In genomic region chr20:23340524-23340923, GRCh38 we compare ENCODE assay signal across 1 cellular context.
TF ChIP-seq lines count a peak whose summit lies in the region.

No MANE protein-coding gene starts in this region.

TF ChIP-seq in IMR-90, 13 proteins besides CTCF, POLR2A, EP300 and RAD21:
- TF ChIP-seq RFX5 (IDR thresholded peaks at IDR 0.05; ENCODE audit: low read depth, low read length) = no peak
- peak; percentile 78 for TF ChIP-seq SMC3 (IDR thresholded peaks at IDR 0.05; ENCODE audit: low read depth, low read length)
TF ChIP-seq in IMR-90: peak in this region for 1.
